Comparison of ENCODE assay signal across 21 cellular contexts in genomic region chr9:99752710-99753109, GRCh38.
DNase-seq lines count a peak whose midpoint lies in the region; ATAC-seq, FAIRE-seq and TF ChIP-seq lines count a peak whose summit lies in the region.
"Had no signal": no experiment of that assay in that cellular context is flagged by ENCODE, and none has a peak within 500 bp of the region (broad histone marks: within the 10 kb centered on the region; RNA-seq: fewer than 3 reads in every experiment).

No MANE protein-coding gene starts in this region.

- peaks cover 2% of the 10 kb centered on the region for H3K9me3 Mint-ChIP-seq in astrocyte (ENCODE audit: unreplicated experiment)
- H3K9me3 Mint-ChIP-seq: activated naive CD4-positive, alpha-beta T cell treated with anti-CD3 and anti-CD28 coated beads, Interleukin-2, amount 50 U/mL, for 24 hours; memory B cell; stimulated activated naive CD8-positive, alpha-beta T cell treated with anti-CD3 and anti-CD28 coated beads, Interleukin-15, Interleukin-2, amounts not matched to agents 100 ng/mL and 50 ng/mL, for 24 hours had no signal

- H3K27me3 ChIP-seq in ACC112 (ENCODE audit: insufficient read depth, low read length), result no peaks in the 10 kb centered on the region
- no peaks in the 10 kb centered on the region for H3K27me3 ChIP-seq in astrocyte (ENCODE audit: insufficient read depth, low read length)
- H3K27me3 ChIP-seq in effector memory CD4-positive, alpha-beta T cell (replicated peaks; ENCODE audit: control insufficient read depth, insufficient read depth, low read length, poor library complexity, severe bottlenecking), result no peaks in the 10 kb centered on the region
- H3K27me3 ChIP-seq: uterus had no signal

- no peak for ATAC-seq in HG03520 (IDR thresholded peaks at IDR 0.05; ENCODE audit: unreplicated experiment)
- ATAC-seq in HG02840 (IDR thresholded peaks at IDR 0.05; ENCODE audit: low FRiP score, unreplicated experiment), result no peak

- no peaks in the 10 kb centered on the region for H3K9me3 ChIP-seq in astrocyte (ENCODE audit: insufficient read depth, low read depth, low read length)
- no peaks in the 10 kb centered on the region for H3K9me3 ChIP-seq in effector memory CD4-positive, alpha-beta T cell (ENCODE audit: control insufficient read depth, low read length)
- H3K9me3 ChIP-seq: HAP-1, MG63, uterus had no signal

- H3K4me2 ChIP-seq in astrocyte (ENCODE audit: low read length), result no peak overlapping the region

- TF ChIP-seq CTCF in astrocyte (IDR thresholded peaks at IDR 0.05; ENCODE audit: insufficient read depth, low read depth, low read length) (no peak), foreskin fibroblast (IDR thresholded peaks at IDR 0.05; ENCODE audit: low read depth, low read length) (no peak)

- no peaks in the 10 kb centered on the region for H4K20me1 ChIP-seq in astrocyte (ENCODE audit: insufficient read depth, low read length)

- FAIRE-seq in astrocyte (lab: Jason Lieb, UNC), result peak; percentile 75

- H3K36me3 ChIP-seq in ACC112 (ENCODE audit: insufficient read depth, low read length) (no peaks in the 10 kb centered on the region), astrocyte (ENCODE audit: insufficient read depth, low read length) (no peaks in the 10 kb centered on the region)
- H3K36me3 ChIP-seq in effector memory CD4-positive, alpha-beta T cell (ENCODE audit: control insufficient read depth, insufficient read depth, low read length), result no peaks in the 10 kb centered on the region
- H3K36me3 ChIP-seq: HAP-1, MG63, uterus had no signal

- H3K4me1 Mint-ChIP-seq in astrocyte (ENCODE audit: low read depth, unreplicated experiment), result peaks cover 7% of the 10 kb centered on the region
- H3K4me1 Mint-ChIP-seq: activated naive CD4-positive, alpha-beta T cell treated with anti-CD3 and anti-CD28 coated beads, Interleukin-2, amount 50 U/mL, for 24 hours; memory B cell had no signal

- DNase-seq in HPDE6-E6E7 (ENCODE audit: extremely low spot score) (peak; percentile 10), astrocyte (ENCODE audit: low read depth) (peak; percentile 69), foreskin fibroblast (peak; percentile 75 to 88), nucleus accumbens (lab: John Stamatoyannopoulos, UW) (no peak)
- DNase-seq in effector memory CD4-positive, alpha-beta T cell, result no peak
- DNase-seq: 8988T; activated CD4-positive, alpha-beta T cell treated with anti-CD3 and anti-CD28 coated beads for 4 hours; erythroblast; MG63; NCI-H2081 treated with DMSO at 0.1 percent for 48 hours; NCI-H774; SHP77; uterus had no signal

- no peak overlapping the region for H2AFZ ChIP-seq in ACC112 (ENCODE audit: low read length, unreplicated experiment)
- no peak overlapping the region for H2AFZ ChIP-seq in astrocyte (ENCODE audit: low read depth, low read length)

- H3K4me1 ChIP-seq in ACC112 (ENCODE audit: control insufficient read depth, insufficient read depth, low read length, unreplicated experiment), result peaks cover 3% of the 10 kb centered on the region
- H3K4me1 ChIP-seq in astrocyte (ENCODE audit: insufficient read depth, low read length), result no peaks in the 10 kb centered on the region
- H3K4me1 ChIP-seq in effector memory CD4-positive, alpha-beta T cell (ENCODE audit: control insufficient read depth, insufficient read depth, low read length, poor library complexity, severe bottlenecking), result no peaks in the 10 kb centered on the region
- H3K4me1 ChIP-seq: HAP-1, uterus had no signal

- H3K4me3 ChIP-seq in ACC112 (ENCODE audit: low read depth, low read length) (no peak overlapping the region), astrocyte (ENCODE audit: insufficient read depth, low read depth, low read length) (no peak overlapping the region), foreskin fibroblast (ENCODE audit: low read depth in 1 of 2, low read length in 2 of 2) (no peak overlapping the region)
- no peak overlapping the region for H3K4me3 ChIP-seq in effector memory CD4-positive, alpha-beta T cell (ENCODE audit: insufficient read depth, low read depth, low read length, poor library complexity, severe bottlenecking)
- H3K4me3 ChIP-seq: HAP-1, MG63, skin epidermis, uterus had no signal

- H3K36me3 Mint-ChIP-seq in astrocyte (ENCODE audit: low read depth, unreplicated experiment), result no peaks in the 10 kb centered on the region
- H3K36me3 Mint-ChIP-seq: activated naive CD4-positive, alpha-beta T cell treated with anti-CD3 and anti-CD28 coated beads, Interleukin-2, amount 50 U/mL, for 24 hours; memory B cell had no signal

- no peak overlapping the region for H3K4me3 Mint-ChIP-seq in astrocyte (ENCODE audit: unreplicated experiment)
- H3K4me3 Mint-ChIP-seq: activated naive CD4-positive, alpha-beta T cell treated with anti-CD3 and anti-CD28 coated beads, Interleukin-2, amount 50 U/mL, for 24 hours; memory B cell; stimulated activated naive CD8-positive, alpha-beta T cell treated with anti-CD3 and anti-CD28 coated beads, Interleukin-15, Interleukin-2, amounts not matched to agents 100 ng/mL and 50 ng/mL, for 24 hours had no signal

- no peak overlapping the region for H3K27ac Mint-ChIP-seq in astrocyte (ENCODE audit: unreplicated experiment)
- H3K27ac Mint-ChIP-seq: activated naive CD4-positive, alpha-beta T cell treated with anti-CD3 and anti-CD28 coated beads, Interleukin-2, amount 50 U/mL, for 24 hours; memory B cell; stimulated activated naive CD8-positive, alpha-beta T cell treated with anti-CD3 and anti-CD28 coated beads, Interleukin-15, Interleukin-2, amounts not matched to agents 100 ng/mL and 50 ng/mL, for 24 hours had no signal

- no peak overlapping the region for H3K9ac ChIP-seq in astrocyte (ENCODE audit: low read length)

- H3K79me2 ChIP-seq in ACC112 (ENCODE audit: control insufficient read depth, insufficient read depth, low read length, unreplicated experiment), result no peaks in the 10 kb centered on the region
- no peaks in the 10 kb centered on the region for H3K79me2 ChIP-seq in astrocyte (ENCODE audit: insufficient read depth, low read length)

- H3K27ac ChIP-seq in ACC112 (ENCODE audit: low read depth, low read length) (peak overlapping the region; percentile 13; the same call in 1 of the 2 replicates), astrocyte (ENCODE audit: low read depth, low read length) (no peak overlapping the region)
- no peak overlapping the region for H3K27ac ChIP-seq in effector memory CD4-positive, alpha-beta T cell (ENCODE audit: insufficient read depth, low read length, poor library complexity, severe bottlenecking)
- H3K27ac ChIP-seq: skin epidermis, uterus had no signal

- no peaks in the 10 kb centered on the region for H3K27me3 Mint-ChIP-seq in astrocyte (ENCODE audit: low read depth, unreplicated experiment)

Comparison
In these comparisons a context has a peak if more than half of its experiments do, and no peak if none do; other contexts are left out.
1. DNase-seq: peak in HPDE6-E6E7 (single experiment), astrocyte (single experiment) and foreskin fibroblast (2 of 2); none in effector memory CD4-positive, alpha-beta T cell (0 of 3) and nucleus accumbens (0 of 56).